26 cellular contexts compared by ENCODE assay signal in genomic region chr17:66296289-66296725, GRCh38.
"Had no signal": no experiment of that assay in that cellular context is flagged by ENCODE, and none has a peak within 500 bp of the region (broad histone marks: within the 10 kb centered on the region; RNA-seq: fewer than 3 reads in every experiment).

No MANE protein-coding gene starts in this region.

- H2AFZ ChIP-seq: hepatocyte, neural progenitor cell had no signal

- ATAC-seq: gastroesophageal sphincter; left cardiac atrium; naive thymus-derived CD8-positive, alpha-beta T cell; right cardiac atrium; upper lobe of right lung had no signal

- H3K4me2 ChIP-seq: hepatocyte, neural progenitor cell had no signal

- H3K27ac ChIP-seq: gastroesophageal sphincter, hepatocyte, neural progenitor cell, spleen, thoracic aorta, upper lobe of right lung had no signal

- H3K27ac Mint-ChIP-seq: activated CD4-positive, alpha-beta memory T cell treated with anti-CD3 and anti-CD28 coated beads for 36 hours; activated T-cell treated with anti-CD3 and anti-CD28 coated beads, Interleukin-2, amount 50 U/mL, for 24 hours; mesothelial cell of epicardium; neural progenitor cell; stimulated activated naive CD8-positive, alpha-beta T cell treated with anti-CD3 and anti-CD28 coated beads, Interleukin-15, Interleukin-2, amounts not matched to agents 100 ng/mL and 50 ng/mL, for 24 hours; T-helper 1 cell treated with Interleukin-12 subunit alpha and Interleukin-12 subunit beta and Interleukin-4 antibody, amounts not matched to agents 30 μg/mL and 1 μg/mL, for 36 hours had no signal

- H3K4me3 ChIP-seq: gastroesophageal sphincter, hepatocyte, neural progenitor cell, spleen, thoracic aorta, upper lobe of right lung had no signal

- DNase-seq: activated CD4-positive, alpha-beta memory T cell treated with anti-CD3 and anti-CD28 coated beads for 36 hours; activated CD4-positive, alpha-beta T cell treated with anti-CD3 and anti-CD28 coated beads, Interleukin-2, amount 10 ng/mL, durations not matched to agents 24 days and 14 days; activated CD4-positive, CD25-positive, alpha-beta regulatory T cell treated with anti-CD3 and anti-CD28 coated beads, Interleukin-2, amount 50 U/mL, for 72 hours; activated gamma-delta T cell; activated naive CD4-positive, alpha-beta T cell treated with anti-CD3 and anti-CD28 coated beads, Interleukin-2, amount 50 U/mL, for 16 hours; activated T-cell treated with anti-CD3 and anti-CD28 coated beads, Interleukin-2, amount 50 U/mL, for 24 hours; amygdala; caudate nucleus; cortex of kidney; left cardiac atrium; naive thymus-derived CD8-positive, alpha-beta T cell; occipital lobe; right cardiac atrium; spleen; stimulated activated CD4-positive, alpha-beta T cell treated with anti-CD3 and anti-CD28 coated beads, Interleukin-2, amount 100 ng/mL, for 48 hours; T-helper 9 cell; upper lobe of right lung had no signal

- H3K4me3 Mint-ChIP-seq: activated CD4-positive, alpha-beta memory T cell treated with anti-CD3 and anti-CD28 coated beads for 36 hours; activated CD4-positive, alpha-beta T cell treated with anti-CD3 and anti-CD28 coated beads, Interleukin-2, amount 10 ng/mL, durations not matched to agents 24 days and 14 days; activated T-cell treated with anti-CD3 and anti-CD28 coated beads, Interleukin-2, amount 50 U/mL, for 24 hours; mesothelial cell of epicardium; naive thymus-derived CD8-positive, alpha-beta T cell; neural progenitor cell; stimulated activated naive CD8-positive, alpha-beta T cell treated with anti-CD3 and anti-CD28 coated beads, Interleukin-15, Interleukin-2, amounts not matched to agents 100 ng/mL and 50 ng/mL, for 24 hours; T-helper 1 cell treated with Interleukin-12 subunit alpha and Interleukin-12 subunit beta and Interleukin-4 antibody, amounts not matched to agents 30 μg/mL and 1 μg/mL, for 36 hours had no signal

- H3K36me3 ChIP-seq: gastroesophageal sphincter, neural progenitor cell, spleen, thoracic aorta, upper lobe of right lung had no signal

- H3K36me3 Mint-ChIP-seq: activated CD4-positive, alpha-beta memory T cell treated with anti-CD3 and anti-CD28 coated beads for 36 hours; mesothelial cell of epicardium; naive thymus-derived CD8-positive, alpha-beta T cell; neural progenitor cell had no signal

- FAIRE-seq: endothelial cell of umbilical vein, keratinocyte had no signal

- H3K9ac ChIP-seq: neural progenitor cell had no signal

- H3K9me3 Mint-ChIP-seq: activated CD4-positive, alpha-beta memory T cell treated with anti-CD3 and anti-CD28 coated beads for 36 hours; activated CD4-positive, alpha-beta T cell treated with anti-CD3 and anti-CD28 coated beads, Interleukin-2, amount 10 ng/mL, durations not matched to agents 24 days and 14 days; activated T-cell treated with anti-CD3 and anti-CD28 coated beads, Interleukin-2, amount 50 U/mL, for 24 hours; mesothelial cell of epicardium; naive thymus-derived CD8-positive, alpha-beta T cell; neural progenitor cell; stimulated activated naive CD8-positive, alpha-beta T cell treated with anti-CD3 and anti-CD28 coated beads, Interleukin-15, Interleukin-2, amounts not matched to agents 100 ng/mL and 50 ng/mL, for 24 hours; T-helper 1 cell treated with Interleukin-12 subunit alpha and Interleukin-12 subunit beta and Interleukin-4 antibody, amounts not matched to agents 30 μg/mL and 1 μg/mL, for 36 hours had no signal

- H3K27me3 ChIP-seq: gastroesophageal sphincter, upper lobe of right lung had no signal

- H3K9me3 ChIP-seq: gastroesophageal sphincter, spleen, thoracic aorta, upper lobe of right lung had no signal

- H3K27me3 Mint-ChIP-seq: activated CD4-positive, alpha-beta memory T cell treated with anti-CD3 and anti-CD28 coated beads for 36 hours; activated T-cell treated with anti-CD3 and anti-CD28 coated beads, Interleukin-2, amount 50 U/mL, for 24 hours; stimulated activated naive CD8-positive, alpha-beta T cell treated with anti-CD3 and anti-CD28 coated beads, Interleukin-15, Interleukin-2, amounts not matched to agents 100 ng/mL and 50 ng/mL, for 24 hours had no signal

- H3K4me1 Mint-ChIP-seq: mesothelial cell of epicardium had no signal
